In the genomic region with DNA sequence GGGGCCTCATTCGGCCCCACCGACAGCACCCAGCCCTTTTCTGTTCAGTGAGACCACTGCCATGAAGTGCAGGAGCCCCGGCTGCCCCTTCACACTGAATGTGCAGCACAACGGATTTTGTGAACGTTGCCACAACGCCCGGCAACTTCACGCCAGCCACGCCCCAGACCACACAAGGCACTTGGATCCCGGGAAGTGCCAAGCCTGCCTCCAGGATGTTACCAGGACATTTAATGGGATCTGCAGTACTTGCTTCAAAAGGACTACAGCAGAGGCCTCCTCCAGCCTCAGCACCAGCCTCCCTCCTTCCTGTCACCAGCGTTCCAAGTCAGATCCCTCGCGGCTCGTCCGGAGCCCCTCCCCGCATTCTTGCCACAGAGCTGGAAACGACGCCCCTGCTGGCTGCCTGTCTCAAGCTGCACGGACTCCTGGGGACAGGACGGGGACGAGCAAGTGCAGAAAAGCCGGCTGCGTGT, we compare ENCODE assay signal across 10 cellular contexts. TPM values are rescaled to one million over a fixed set of nuclear protein-coding genes. Genes with fewer than 3 reads are reported as not detected.
DNase-seq lines count a peak whose midpoint lies in the region; ATAC-seq, FAIRE-seq and TF ChIP-seq lines count a peak whose summit lies in the region.
"Had no signal": no experiment of that assay in that cellular context is flagged by ENCODE, and none has a peak within 500 bp of the region (broad histone marks: within the 10 kb centered on the region; RNA-seq: fewer than 3 reads in every experiment).

No MANE protein-coding gene starts in this region.

- TF ChIP-seq EP300 in H1 (IDR thresholded peaks at IDR 0.05; ENCODE audit: borderline replicate concordance in 1 of 2, low read depth in 2 of 2, low read length in 2 of 2), result no peak

- H3K79me2 ChIP-seq in H1 (ENCODE audit: control insufficient read depth in 1 of 2, insufficient read depth in 2 of 2, low read length in 2 of 2), result no peaks in the 10 kb centered on the region

- H3K4me3 ChIP-seq in IMR-90 (ENCODE audit: insufficient read depth, low read depth, low read length), result no peak overlapping the region
- H3K4me3 ChIP-seq in H1 (ENCODE audit: extremely low read depth in 1 of 4, insufficient read depth in 2 of 4, low read depth in 3 of 4, low read length in 4 of 4), result no peak overlapping the region
- H3K4me3 ChIP-seq: Peyer's patch had no signal

- no peak overlapping the region for H2AK9ac ChIP-seq in IMR-90 (replicated peaks; ENCODE audit: low read depth, low read length, poor library complexity)

- peaks cover 62% of the 10 kb centered on the region for H3K36me3 ChIP-seq in IMR-90 (ENCODE audit: control insufficient read depth, insufficient read depth, low read length)
- H3K36me3 ChIP-seq in H1 (ENCODE audit: control insufficient read depth in 2 of 4, insufficient read depth in 4 of 4, low read length in 3 of 4), result peaks cover 4 to 20% (median 7%) of the 10 kb centered on the region in 4 experiments; a peak in 5 of 8 replicates

- peaks cover 55% of the 10 kb centered on the region for H3K36me3 Mint-ChIP-seq in nephron (ENCODE audit: low read depth)

- H2BK15ac ChIP-seq in IMR-90 (ENCODE audit: low read depth, low read length) (no peak overlapping the region), H1 (ENCODE audit: low read length) (no peak overlapping the region)

- no peaks in the 10 kb centered on the region for H3K9me3 Mint-ChIP-seq in nephron

- H2AFZ ChIP-seq in IMR-90 (replicated peaks; ENCODE audit: low read length, poor library complexity) (peak overlapping the region; percentile 1), H1 (ENCODE audit: low read length) (no peak overlapping the region)

- no peak overlapping the region for H3K4ac ChIP-seq in IMR-90 (ENCODE audit: low read depth, low read length)
- no peak overlapping the region for H3K4ac ChIP-seq in H1 (replicated peaks; ENCODE audit: insufficient read length, low read depth, low read length)

- H3K4me2 ChIP-seq in IMR-90 (ENCODE audit: low read depth, low read length), result no peak overlapping the region
- peak overlapping the region; percentile 2 to 35 for H3K4me2 ChIP-seq in H1 (ENCODE audit: insufficient read depth in 1 of 2, low read depth in 2 of 2, low read length in 2 of 2)

- H3K9me3 ChIP-seq in IMR-90 (ENCODE audit: control insufficient read depth, insufficient read depth, low read length) (no peaks in the 10 kb centered on the region), H1 (ENCODE audit: insufficient read depth in 2 of 2, low read depth in 1 of 2, low read length in 1 of 2) (no peaks in the 10 kb centered on the region)
- H3K9me3 ChIP-seq: Peyer's patch had no signal

- H4K91ac ChIP-seq in IMR-90 (ENCODE audit: insufficient read depth, low read depth, low read length) (no peak overlapping the region), H1 (replicated peaks; ENCODE audit: insufficient read length, low read length) (no peak overlapping the region)

- H3K27me3 ChIP-seq in IMR-90 (ENCODE audit: control insufficient read depth, insufficient read depth, low read length), result no peaks in the 10 kb centered on the region
- no peaks in the 10 kb centered on the region for H3K27me3 ChIP-seq in H1 (replicated peaks in 1 of 4; ENCODE audit: control insufficient read depth in 3 of 4, extremely low read depth in 1 of 4, insufficient read depth in 3 of 4, low read length in 3 of 4)
- H3K27me3 ChIP-seq: Peyer's patch had no signal

- no peaks in the 10 kb centered on the region for H3K27me3 Mint-ChIP-seq in nephron (ENCODE audit: low read depth)

- H3K14ac ChIP-seq in IMR-90 (replicated peaks; ENCODE audit: low read depth, low read length) (no peak overlapping the region), H1 (ENCODE audit: insufficient read length) (no peak overlapping the region)

- H3K27ac Mint-ChIP-seq in nephron, result no peak overlapping the region

- no peaks in the 10 kb centered on the region for H3K23me2 ChIP-seq in H1 (ENCODE audit: low read depth, low read length)

- TF ChIP-seq RAD21 in IMR-90 (IDR thresholded peaks at IDR 0.05; ENCODE audit: low read length) (no peak), H1 (IDR thresholded peaks at IDR 0.05 in 1 of 2, conservative IDR thresholded peaks at IDR 0.05 in 1 of 2; ENCODE audit: low read depth in 2 of 2, low read length in 2 of 2) (peak; percentile 33 to 49; a peak in 3 of 4 replicates)

- H3K27ac ChIP-seq in IMR-90 (ENCODE audit: insufficient read depth, low read length) (no peak overlapping the region), H1 (ENCODE audit: low read depth, low read length) (no peak overlapping the region)

- TF ChIP-seq CTCF in IMR-90 (conservative IDR thresholded peaks at IDR 0.05; ENCODE audit: low read depth, low read length) (no peak), H1 (IDR thresholded peaks at IDR 0.05; ENCODE audit: control extremely low read depth in 1 of 3, insufficient read depth in 1 of 3, low read depth in 1 of 3, low read length in 3 of 3) (peak; percentile 65 to 78 (median 69)), nephron (IDR thresholded peaks at IDR 0.05; ENCODE audit: unreplicated experiment in 3 of 3) (peak in 2 of 3 experiments; percentile 27 to 50)

- POLR2A ChIA-PET in IMR-90 (lab: Charles Lee; ENCODE audit: unreplicated experiment), result no interaction called here
- POLR2A ChIA-PET in H1 (lab: Charles Lee; ENCODE audit: partially characterized antibody), result interaction anchor here (0.6 to 0.7 kb wide), 2 partner anchors 9 to 1255 kb away, joined by 3 read pairs; no protein-coding TSS in a partner anchor

- 70% methylated on average over 12 of the region's 23 CpGs; no CpG with 5 or more reads in 1 of the 2 experiments for WGBS in IMR-90 (ENCODE audit: extremely low coverage in 2 of 2, insufficient read length in 1 of 2), 2 experiments
- 50% methylated on average over 23 of the region's 23 CpGs; no CpG with 5 or more reads in 1 of the 2 experiments for WGBS in H1 (ENCODE audit: extremely low coverage in 1 of 2, insufficient coverage in 1 of 2, insufficient read length in 1 of 2, insufficient replicate concordance in 2 of 2, low coverage in 1 of 2, low lambda C conversion rate in 2 of 2, missing lambda C conversion rate in 1 of 2), 2 experiments

- H3K18ac ChIP-seq in IMR-90 (ENCODE audit: low read depth, low read length), result no peak overlapping the region
- H3K18ac ChIP-seq in H1 (ENCODE audit: extremely low read depth, low read length), result no peak overlapping the region

- CTCF ChIA-PET in IMR-90 (lab: Yijun Ruan, JAX) (no interaction called here), H1 (lab: Charles Lee; ENCODE audit: partially characterized antibody) (interaction anchor here (0.7 to 4.8 kb wide), 17 partner anchors 9 to 1038 kb away, joined by 3 to 52 read pairs (median 4); a partner anchor contains a TSS)

- H4K5ac ChIP-seq in IMR-90 (ENCODE audit: low read depth, low read length) (no peak overlapping the region), H1 (ENCODE audit: insufficient read length, low read depth, low read length) (no peak overlapping the region)

- DNase-seq in AG20443 (ENCODE audit: low spot score) (peak; percentile 33), IMR-90 (no peak), H1 (ENCODE audit: low read depth in 1 of 2, low spot score in 2 of 2) (peak; percentile 25 to 84), ACHN (no peak), SW 1271 (lab: John Stamatoyannopoulos, UW) (no peak), HT-29 (ENCODE audit: low spot score) (no peak)
- DNase-seq: Peyer's patch had no signal

- H2BK20ac ChIP-seq in IMR-90 (ENCODE audit: low read depth, low read length) (no peak overlapping the region), H1 (ENCODE audit: low read length) (no peak overlapping the region)

- no peaks in the 10 kb centered on the region for H3K4me1 Mint-ChIP-seq in nephron

- TF ChIP-seq POLR2A in IMR-90 (IDR thresholded peaks at IDR 0.05; ENCODE audit: low read depth, low read length) (no peak), H1 (IDR thresholded peaks at IDR 0.05; ENCODE audit: control extremely low read depth in 1 of 2, low read depth in 2 of 2, low read length in 2 of 2) (no peak)

- no peak for FAIRE-seq in H1 (lab: Jason Lieb, UNC)
- FAIRE-seq: endometrium had no signal

- H3K4me1 ChIP-seq in IMR-90 (ENCODE audit: control insufficient read depth, insufficient read depth, low read length), result peaks cover 6% of the 10 kb centered on the region
- H3K4me1 ChIP-seq in H1 (replicated peaks in 1 of 4; ENCODE audit: control insufficient read depth in 3 of 4, insufficient read depth in 4 of 4, low read length in 3 of 4), result peaks cover 0 to 11% (median 5%) of the 10 kb centered on the region in 4 experiments; a peak in 4 of 7 replicates

- no TSS peak for BruUV-seq in IMR-90 (replicated peaks; lab: Mats Ljungman, UMichigan)

- H3K79me1 ChIP-seq in IMR-90 (ENCODE audit: low read depth in 1 of 2, low read length in 2 of 2) (peaks cover 7 to 8% of the 10 kb centered on the region in 2 experiments), H1 (ENCODE audit: low read depth, low read length) (no peaks in the 10 kb centered on the region; the same call in 1 of the 2 replicates)

- no peak overlapping the region for H4K8ac ChIP-seq in IMR-90 (ENCODE audit: low read depth in 2 of 2, low read length in 2 of 2)
- no peak overlapping the region; the same call in 1 of the 2 replicates for H4K8ac ChIP-seq in H1 (ENCODE audit: extremely low read depth, insufficient read depth, low read length)

- no peak overlapping the region for H2BK5ac ChIP-seq in IMR-90 (ENCODE audit: low read depth, low read length, poor library complexity, severe bottlenecking)
- H2BK5ac ChIP-seq in H1 (ENCODE audit: low read depth, low read length), result no peak overlapping the region

- H3K56ac ChIP-seq in IMR-90 (ENCODE audit: extremely low read depth, insufficient read depth, low read length) (no peak overlapping the region), H1 (replicated peaks; ENCODE audit: insufficient read length, low read depth, low read length) (no peak overlapping the region)

- H3K4me3 Mint-ChIP-seq in nephron, result peak overlapping the region in 1 of 3 experiments; percentile 50

- no peak overlapping the region for H2BK120ac ChIP-seq in IMR-90 (ENCODE audit: low read depth, low read length)
- no peak overlapping the region for H2BK120ac ChIP-seq in H1 (replicated peaks; ENCODE audit: low read depth, low read length)

- H3K9ac ChIP-seq in IMR-90 (ENCODE audit: low read depth, low read length) (no peak overlapping the region), H1 (replicated peaks in 1 of 4; ENCODE audit: extremely low read depth in 1 of 4, low read depth in 3 of 4, low read length in 3 of 4) (no peak overlapping the region)

- H2AK5ac ChIP-seq in IMR-90 (ENCODE audit: low read depth, low read length), result no peak overlapping the region
- no peak overlapping the region for H2AK5ac ChIP-seq in H1 (ENCODE audit: low read depth, low read length)

- peaks cover 6% of the 10 kb centered on the region; the same call in 1 of the 2 replicates for H3K9me1 ChIP-seq in IMR-90 (ENCODE audit: insufficient read depth, low read length)

- H3K23ac ChIP-seq in IMR-90 (ENCODE audit: low read depth, low read length) (no peak overlapping the region), H1 (ENCODE audit: insufficient read length) (no peak overlapping the region)

- H4K20me1 ChIP-seq in IMR-90 (ENCODE audit: insufficient read depth, low read length) (no peaks in the 10 kb centered on the region), H1 (replicated peaks in 1 of 2; ENCODE audit: control insufficient read depth in 1 of 2, insufficient read depth in 2 of 2, low read length in 2 of 2) (no peaks in the 10 kb centered on the region)

- dilution Hi-C loops in IMR-90 (cut with HindIII; ENCODE audit: low sequenced_read_pairs, unreplicated experiment), result no loop called here

- intact Hi-C loops in IMR-90 (cut with micrococcal nuclease), result no loop called here

- H2BK12ac ChIP-seq in H1 (ENCODE audit: low read depth, low read length), result peak overlapping the region; percentile 30; the same call in 1 of the 2 replicates

- in situ Hi-C loops in IMR-90 (cut with MboI; ENCODE audit: low sequenced_read_pairs) (loop anchor here (5.0 kb wide), 1 partner anchor 63 kb away; no protein-coding TSS in a partner anchor), ACHN (cut with HindIII; ENCODE audit: low pct_ligation_motif_present, low pct_unique_long_range_greater_than_20kb, low sequenced_read_pairs) (no loop called here)

- ATAC-seq in IMR-90 (ENCODE audit: low read depth) (no peak), GM18873 (IDR thresholded peaks at IDR 0.05; ENCODE audit: low FRiP score, unreplicated experiment) (no peak)

RNA-seq across cellular contexts. Expression of a gene that starts 11.8 kb away (rescaled TPM):
- total RNA-seq in IMR-90 (2012; rRNA removed), result 4.4 and 5.0 TPM in 2 replicates
- 12.6 and 14.2 TPM in 2 replicates for polyA plus RNA-seq in IMR-90 (2012; rRNA removed)
- polyA plus RNA-seq in IMR-90 (2012; cell fraction: cytosol; rRNA removed), result 3.5 and 6.8 TPM in 2 replicates
- 29.5 and 108 TPM in 2 replicates for polyA plus RNA-seq in IMR-90 (2012; cell fraction: nucleus; rRNA removed; ENCODE audit: low replicate concordance)
- total RNA-seq in H1 (2021; fragmentation: NEBNext Ultra II Directional; extraction: Animal tissue kit (Norgen Biotek cat#: 25700)), result 1.6 and 2.2 TPM in 2 replicates
- 1.1 and 2.0 TPM in 2 replicates for polyA plus RNA-seq in H1 (2011; rRNA removed)
- polyA plus RNA-seq in H1 (2011; cell fraction: cytosol; rRNA removed), result 1.5 TPM
- polyA plus RNA-seq in H1 (2011; cell fraction: nucleus; rRNA removed), result 3.9 TPM
- polyA plus RNA-seq in H1 (2012, experiment 1 of 2), result 2.4 to 3.1 TPM (median 2.5 TPM) in 4 replicates
- 0.51 TPM for polyA plus RNA-seq in H1 (2012, experiment 2 of 2)
- 1.4 TPM for polyA plus RNA-seq in H1 (2013, experiment 1 of 2)
- 1.3 TPM for polyA plus RNA-seq in H1 (2013, experiment 2 of 2)
- 2.6 and 2.7 TPM in 2 replicates for polyA minus RNA-seq in H1 (2011; rRNA and poly(A)+ RNA removed)
- 3.0 TPM for polyA minus RNA-seq in H1 (2011; cell fraction: cytosol; rRNA and poly(A)+ RNA removed)
- polyA minus RNA-seq in H1 (2011; cell fraction: nucleus; rRNA and poly(A)+ RNA removed), result 3.8 TPM
- 1.2 and 1.7 TPM in 2 replicates for total RNA-seq in HT-29 (2014; rRNA removed; shearing (Covaris generic))

Comparison
In these comparisons a context has a peak if more than half of its experiments do, and no peak if none do; other contexts are left out.
1. DNase-seq: peak in AG20443 (single experiment) and H1 (2 of 2); none in IMR-90 (single experiment), ACHN (single experiment), SW 1271 (0 of 2) and HT-29 (single experiment).